Comparison of ENCODE assay signal across 1 cellular context in the genomic region with DNA sequence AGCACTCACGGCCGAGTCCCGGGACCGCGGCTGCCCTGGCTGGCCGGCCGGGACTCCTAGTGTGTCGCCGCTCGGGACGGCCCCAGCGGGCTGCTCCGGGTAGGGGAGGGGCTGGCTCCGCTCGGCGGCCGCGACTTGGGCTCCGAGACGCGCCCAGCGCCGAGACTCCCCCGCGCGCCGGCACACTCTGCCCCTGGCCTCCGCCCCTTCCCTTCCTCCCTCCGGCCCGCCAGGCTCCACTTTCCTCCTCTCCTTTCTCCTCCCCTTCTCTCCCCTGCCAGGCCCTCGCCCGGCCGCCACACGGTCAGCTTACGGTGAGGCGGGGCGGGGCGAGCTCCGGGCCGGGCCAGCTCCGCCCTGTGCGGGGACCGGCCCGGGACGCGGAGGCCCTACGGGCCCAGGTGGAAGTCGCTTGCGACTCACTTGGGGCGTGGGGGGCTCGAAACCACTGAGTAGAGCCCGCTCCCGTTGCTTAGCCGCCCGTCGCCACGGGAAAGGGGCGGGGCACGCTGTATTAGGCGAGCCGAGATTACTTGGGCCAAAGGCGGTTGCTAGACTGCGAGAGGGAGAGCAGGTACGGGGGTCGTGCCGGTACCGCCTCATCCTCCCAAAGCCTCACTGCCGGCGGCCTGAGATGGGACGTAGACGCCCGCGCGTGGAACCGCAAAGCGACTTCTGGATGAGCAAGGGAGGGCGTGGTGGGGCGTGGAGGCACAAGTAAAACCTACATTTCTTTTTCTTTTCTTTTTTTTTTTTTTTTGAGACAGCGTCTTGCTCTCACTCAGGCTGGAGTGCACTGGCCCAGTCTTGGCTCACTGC.
A peak's percentile ranks its signal among the peaks of the same experiment; 100 is the strongest.
TF ChIP-seq lines count a peak whose summit lies in the region.

A gene with protein sequence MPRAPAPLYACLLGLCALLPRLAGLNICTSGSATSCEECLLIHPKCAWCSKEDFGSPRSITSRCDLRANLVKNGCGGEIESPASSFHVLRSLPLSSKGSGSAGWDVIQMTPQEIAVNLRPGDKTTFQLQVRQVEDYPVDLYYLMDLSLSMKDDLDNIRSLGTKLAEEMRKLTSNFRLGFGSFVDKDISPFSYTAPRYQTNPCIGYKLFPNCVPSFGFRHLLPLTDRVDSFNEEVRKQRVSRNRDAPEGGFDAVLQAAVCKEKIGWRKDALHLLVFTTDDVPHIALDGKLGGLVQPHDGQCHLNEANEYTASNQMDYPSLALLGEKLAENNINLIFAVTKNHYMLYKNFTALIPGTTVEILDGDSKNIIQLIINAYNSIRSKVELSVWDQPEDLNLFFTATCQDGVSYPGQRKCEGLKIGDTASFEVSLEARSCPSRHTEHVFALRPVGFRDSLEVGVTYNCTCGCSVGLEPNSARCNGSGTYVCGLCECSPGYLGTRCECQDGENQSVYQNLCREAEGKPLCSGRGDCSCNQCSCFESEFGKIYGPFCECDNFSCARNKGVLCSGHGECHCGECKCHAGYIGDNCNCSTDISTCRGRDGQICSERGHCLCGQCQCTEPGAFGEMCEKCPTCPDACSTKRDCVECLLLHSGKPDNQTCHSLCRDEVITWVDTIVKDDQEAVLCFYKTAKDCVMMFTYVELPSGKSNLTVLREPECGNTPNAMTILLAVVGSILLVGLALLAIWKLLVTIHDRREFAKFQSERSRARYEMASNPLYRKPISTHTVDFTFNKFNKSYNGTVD (minus strand): TSS at position 189 of the 819 bp plus-strand sequence. CDS start 365 bp downstream, outside the sequence.

TF ChIP-seq in WTC11, 78 proteins besides CTCF, POLR2A, EP300 and RAD21 (continued from another document and continues in another):
- TF ChIP-seq, protein P1, sequence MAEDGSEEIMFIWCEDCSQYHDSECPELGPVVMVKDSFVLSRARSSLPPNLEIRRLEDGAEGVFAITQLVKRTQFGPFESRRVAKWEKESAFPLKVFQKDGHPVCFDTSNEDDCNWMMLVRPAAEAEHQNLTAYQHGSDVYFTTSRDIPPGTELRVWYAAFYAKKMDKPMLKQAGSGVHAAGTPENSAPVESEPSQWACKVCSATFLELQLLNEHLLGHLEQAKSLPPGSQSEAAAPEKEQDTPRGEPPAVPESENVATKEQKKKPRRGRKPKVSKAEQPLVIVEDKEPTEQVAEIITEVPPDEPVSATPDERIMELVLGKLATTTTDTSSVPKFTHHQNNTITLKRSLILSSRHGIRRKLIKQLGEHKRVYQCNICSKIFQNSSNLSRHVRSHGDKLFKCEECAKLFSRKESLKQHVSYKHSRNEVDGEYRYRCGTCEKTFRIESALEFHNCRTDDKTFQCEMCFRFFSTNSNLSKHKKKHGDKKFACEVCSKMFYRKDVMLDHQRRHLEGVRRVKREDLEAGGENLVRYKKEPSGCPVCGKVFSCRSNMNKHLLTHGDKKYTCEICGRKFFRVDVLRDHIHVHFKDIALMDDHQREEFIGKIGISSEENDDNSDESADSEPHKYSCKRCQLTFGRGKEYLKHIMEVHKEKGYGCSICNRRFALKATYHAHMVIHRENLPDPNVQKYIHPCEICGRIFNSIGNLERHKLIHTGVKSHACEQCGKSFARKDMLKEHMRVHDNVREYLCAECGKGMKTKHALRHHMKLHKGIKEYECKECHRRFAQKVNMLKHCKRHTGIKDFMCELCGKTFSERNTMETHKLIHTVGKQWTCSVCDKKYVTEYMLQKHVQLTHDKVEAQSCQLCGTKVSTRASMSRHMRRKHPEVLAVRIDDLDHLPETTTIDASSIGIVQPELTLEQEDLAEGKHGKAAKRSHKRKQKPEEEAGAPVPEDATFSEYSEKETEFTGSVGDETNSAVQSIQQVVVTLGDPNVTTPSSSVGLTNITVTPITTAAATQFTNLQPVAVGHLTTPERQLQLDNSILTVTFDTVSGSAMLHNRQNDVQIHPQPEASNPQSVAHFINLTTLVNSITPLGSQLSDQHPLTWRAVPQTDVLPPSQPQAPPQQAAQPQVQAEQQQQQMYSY (CRISPR knock-in tag; IDR thresholded peaks at IDR 0.05) = no peak
- TF ChIP-seq ZNF263 (CRISPR knock-in tag; IDR thresholded peaks at IDR 0.05; ENCODE audit: low read depth) (no peak), ESRRA (CRISPR knock-in tag; IDR thresholded peaks at IDR 0.05; ENCODE audit: borderline replicate concordance) (no peak), MYBL2 (CRISPR knock-in tag; IDR thresholded peaks at IDR 0.05) (0 out of 2 replicates have a peak, but pooled peaks have one; percentile 76), FOXJ3 (CRISPR knock-in tag; IDR thresholded peaks at IDR 0.05; ENCODE audit: borderline replicate concordance) (no peak), TEAD1 (CRISPR knock-in tag; IDR thresholded peaks at IDR 0.05) (peak; percentile 11; the same call in 1 of the 2 replicates), NFE2L1 (CRISPR knock-in tag; IDR thresholded peaks at IDR 0.05) (no peak), ATF1 (CRISPR knock-in tag; IDR thresholded peaks at IDR 0.05) (no peak), KAT7 (CRISPR knock-in tag; IDR thresholded peaks at IDR 0.05; ENCODE audit: borderline replicate concordance) (0 out of 2 replicates have a peak, but pooled peaks have one; percentile 40), TEAD4 (CRISPR knock-in tag; IDR thresholded peaks at IDR 0.05) (0 out of 2 replicates have a peak, but pooled peaks have one; percentile 21), FOXK1 (CRISPR knock-in tag; IDR thresholded peaks at IDR 0.05) (0 out of 2 replicates have a peak, but pooled peaks have one; percentile 49), NFATC4 (CRISPR knock-in tag; IDR thresholded peaks at IDR 0.05) (peak; percentile 71; the same call in 1 of the 2 replicates), CREB1 (CRISPR knock-in tag; IDR thresholded peaks at IDR 0.05) (no peak), ELF4 (CRISPR knock-in tag; IDR thresholded peaks at IDR 0.05; ENCODE audit: low read depth) (0 out of 2 replicates have a peak, but pooled peaks have one; percentile 38), ZNF219 (CRISPR knock-in tag; IDR thresholded peaks at IDR 0.05; ENCODE audit: borderline replicate concordance) (no peak)
- TF ChIP-seq, protein P2, sequence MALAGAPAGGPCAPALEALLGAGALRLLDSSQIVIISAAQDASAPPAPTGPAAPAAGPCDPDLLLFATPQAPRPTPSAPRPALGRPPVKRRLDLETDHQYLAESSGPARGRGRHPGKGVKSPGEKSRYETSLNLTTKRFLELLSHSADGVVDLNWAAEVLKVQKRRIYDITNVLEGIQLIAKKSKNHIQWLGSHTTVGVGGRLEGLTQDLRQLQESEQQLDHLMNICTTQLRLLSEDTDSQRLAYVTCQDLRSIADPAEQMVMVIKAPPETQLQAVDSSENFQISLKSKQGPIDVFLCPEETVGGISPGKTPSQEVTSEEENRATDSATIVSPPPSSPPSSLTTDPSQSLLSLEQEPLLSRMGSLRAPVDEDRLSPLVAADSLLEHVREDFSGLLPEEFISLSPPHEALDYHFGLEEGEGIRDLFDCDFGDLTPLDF (CRISPR knock-in tag; IDR thresholded peaks at IDR 0.05) = no peak
- TF ChIP-seq, protein P3, sequence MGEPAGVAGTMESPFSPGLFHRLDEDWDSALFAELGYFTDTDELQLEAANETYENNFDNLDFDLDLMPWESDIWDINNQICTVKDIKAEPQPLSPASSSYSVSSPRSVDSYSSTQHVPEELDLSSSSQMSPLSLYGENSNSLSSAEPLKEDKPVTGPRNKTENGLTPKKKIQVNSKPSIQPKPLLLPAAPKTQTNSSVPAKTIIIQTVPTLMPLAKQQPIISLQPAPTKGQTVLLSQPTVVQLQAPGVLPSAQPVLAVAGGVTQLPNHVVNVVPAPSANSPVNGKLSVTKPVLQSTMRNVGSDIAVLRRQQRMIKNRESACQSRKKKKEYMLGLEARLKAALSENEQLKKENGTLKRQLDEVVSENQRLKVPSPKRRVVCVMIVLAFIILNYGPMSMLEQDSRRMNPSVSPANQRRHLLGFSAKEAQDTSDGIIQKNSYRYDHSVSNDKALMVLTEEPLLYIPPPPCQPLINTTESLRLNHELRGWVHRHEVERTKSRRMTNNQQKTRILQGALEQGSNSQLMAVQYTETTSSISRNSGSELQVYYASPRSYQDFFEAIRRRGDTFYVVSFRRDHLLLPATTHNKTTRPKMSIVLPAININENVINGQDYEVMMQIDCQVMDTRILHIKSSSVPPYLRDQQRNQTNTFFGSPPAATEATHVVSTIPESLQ (CRISPR knock-in tag; IDR thresholded peaks at IDR 0.05) = no peak
- TF ChIP-seq, protein P4, sequence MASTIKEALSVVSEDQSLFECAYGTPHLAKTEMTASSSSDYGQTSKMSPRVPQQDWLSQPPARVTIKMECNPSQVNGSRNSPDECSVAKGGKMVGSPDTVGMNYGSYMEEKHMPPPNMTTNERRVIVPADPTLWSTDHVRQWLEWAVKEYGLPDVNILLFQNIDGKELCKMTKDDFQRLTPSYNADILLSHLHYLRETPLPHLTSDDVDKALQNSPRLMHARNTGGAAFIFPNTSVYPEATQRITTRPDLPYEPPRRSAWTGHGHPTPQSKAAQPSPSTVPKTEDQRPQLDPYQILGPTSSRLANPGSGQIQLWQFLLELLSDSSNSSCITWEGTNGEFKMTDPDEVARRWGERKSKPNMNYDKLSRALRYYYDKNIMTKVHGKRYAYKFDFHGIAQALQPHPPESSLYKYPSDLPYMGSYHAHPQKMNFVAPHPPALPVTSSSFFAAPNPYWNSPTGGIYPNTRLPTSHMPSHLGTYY (CRISPR knock-in tag; IDR thresholded peaks at IDR 0.05) = 0 out of 2 replicates have a peak, but pooled peaks have one; percentile 24
- TF ChIP-seq, protein P5, sequence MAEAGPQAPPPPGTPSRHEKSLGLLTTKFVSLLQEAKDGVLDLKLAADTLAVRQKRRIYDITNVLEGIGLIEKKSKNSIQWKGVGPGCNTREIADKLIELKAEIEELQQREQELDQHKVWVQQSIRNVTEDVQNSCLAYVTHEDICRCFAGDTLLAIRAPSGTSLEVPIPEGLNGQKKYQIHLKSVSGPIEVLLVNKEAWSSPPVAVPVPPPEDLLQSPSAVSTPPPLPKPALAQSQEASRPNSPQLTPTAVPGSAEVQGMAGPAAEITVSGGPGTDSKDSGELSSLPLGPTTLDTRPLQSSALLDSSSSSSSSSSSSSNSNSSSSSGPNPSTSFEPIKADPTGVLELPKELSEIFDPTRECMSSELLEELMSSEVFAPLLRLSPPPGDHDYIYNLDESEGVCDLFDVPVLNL (CRISPR knock-in tag; IDR thresholded peaks at IDR 0.05; ENCODE audit: borderline replicate concordance, low read depth) = no peak
- TF ChIP-seq, protein P6, sequence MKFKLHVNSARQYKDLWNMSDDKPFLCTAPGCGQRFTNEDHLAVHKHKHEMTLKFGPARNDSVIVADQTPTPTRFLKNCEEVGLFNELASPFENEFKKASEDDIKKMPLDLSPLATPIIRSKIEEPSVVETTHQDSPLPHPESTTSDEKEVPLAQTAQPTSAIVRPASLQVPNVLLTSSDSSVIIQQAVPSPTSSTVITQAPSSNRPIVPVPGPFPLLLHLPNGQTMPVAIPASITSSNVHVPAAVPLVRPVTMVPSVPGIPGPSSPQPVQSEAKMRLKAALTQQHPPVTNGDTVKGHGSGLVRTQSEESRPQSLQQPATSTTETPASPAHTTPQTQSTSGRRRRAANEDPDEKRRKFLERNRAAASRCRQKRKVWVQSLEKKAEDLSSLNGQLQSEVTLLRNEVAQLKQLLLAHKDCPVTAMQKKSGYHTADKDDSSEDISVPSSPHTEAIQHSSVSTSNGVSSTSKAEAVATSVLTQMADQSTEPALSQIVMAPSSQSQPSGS (CRISPR knock-in tag; IDR thresholded peaks at IDR 0.05; ENCODE audit: borderline replicate concordance, low read depth) = no peak
- TF ChIP-seq, protein P7, sequence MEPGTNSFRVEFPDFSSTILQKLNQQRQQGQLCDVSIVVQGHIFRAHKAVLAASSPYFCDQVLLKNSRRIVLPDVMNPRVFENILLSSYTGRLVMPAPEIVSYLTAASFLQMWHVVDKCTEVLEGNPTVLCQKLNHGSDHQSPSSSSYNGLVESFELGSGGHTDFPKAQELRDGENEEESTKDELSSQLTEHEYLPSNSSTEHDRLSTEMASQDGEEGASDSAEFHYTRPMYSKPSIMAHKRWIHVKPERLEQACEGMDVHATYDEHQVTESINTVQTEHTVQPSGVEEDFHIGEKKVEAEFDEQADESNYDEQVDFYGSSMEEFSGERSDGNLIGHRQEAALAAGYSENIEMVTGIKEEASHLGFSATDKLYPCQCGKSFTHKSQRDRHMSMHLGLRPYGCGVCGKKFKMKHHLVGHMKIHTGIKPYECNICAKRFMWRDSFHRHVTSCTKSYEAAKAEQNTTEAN (CRISPR knock-in tag; IDR thresholded peaks at IDR 0.05) = 0 out of 2 replicates have a peak, but pooled peaks have one; percentile 54
- TF ChIP-seq, protein P8, sequence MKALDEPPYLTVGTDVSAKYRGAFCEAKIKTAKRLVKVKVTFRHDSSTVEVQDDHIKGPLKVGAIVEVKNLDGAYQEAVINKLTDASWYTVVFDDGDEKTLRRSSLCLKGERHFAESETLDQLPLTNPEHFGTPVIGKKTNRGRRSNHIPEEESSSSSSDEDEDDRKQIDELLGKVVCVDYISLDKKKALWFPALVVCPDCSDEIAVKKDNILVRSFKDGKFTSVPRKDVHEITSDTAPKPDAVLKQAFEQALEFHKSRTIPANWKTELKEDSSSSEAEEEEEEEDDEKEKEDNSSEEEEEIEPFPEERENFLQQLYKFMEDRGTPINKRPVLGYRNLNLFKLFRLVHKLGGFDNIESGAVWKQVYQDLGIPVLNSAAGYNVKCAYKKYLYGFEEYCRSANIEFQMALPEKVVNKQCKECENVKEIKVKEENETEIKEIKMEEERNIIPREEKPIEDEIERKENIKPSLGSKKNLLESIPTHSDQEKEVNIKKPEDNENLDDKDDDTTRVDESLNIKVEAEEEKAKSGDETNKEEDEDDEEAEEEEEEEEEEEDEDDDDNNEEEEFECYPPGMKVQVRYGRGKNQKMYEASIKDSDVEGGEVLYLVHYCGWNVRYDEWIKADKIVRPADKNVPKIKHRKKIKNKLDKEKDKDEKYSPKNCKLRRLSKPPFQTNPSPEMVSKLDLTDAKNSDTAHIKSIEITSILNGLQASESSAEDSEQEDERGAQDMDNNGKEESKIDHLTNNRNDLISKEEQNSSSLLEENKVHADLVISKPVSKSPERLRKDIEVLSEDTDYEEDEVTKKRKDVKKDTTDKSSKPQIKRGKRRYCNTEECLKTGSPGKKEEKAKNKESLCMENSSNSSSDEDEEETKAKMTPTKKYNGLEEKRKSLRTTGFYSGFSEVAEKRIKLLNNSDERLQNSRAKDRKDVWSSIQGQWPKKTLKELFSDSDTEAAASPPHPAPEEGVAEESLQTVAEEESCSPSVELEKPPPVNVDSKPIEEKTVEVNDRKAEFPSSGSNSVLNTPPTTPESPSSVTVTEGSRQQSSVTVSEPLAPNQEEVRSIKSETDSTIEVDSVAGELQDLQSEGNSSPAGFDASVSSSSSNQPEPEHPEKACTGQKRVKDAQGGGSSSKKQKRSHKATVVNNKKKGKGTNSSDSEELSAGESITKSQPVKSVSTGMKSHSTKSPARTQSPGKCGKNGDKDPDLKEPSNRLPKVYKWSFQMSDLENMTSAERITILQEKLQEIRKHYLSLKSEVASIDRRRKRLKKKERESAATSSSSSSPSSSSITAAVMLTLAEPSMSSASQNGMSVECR (CRISPR knock-in tag; IDR thresholded peaks at IDR 0.05; ENCODE audit: borderline replicate concordance) = no peak
- TF ChIP-seq, protein P9, sequence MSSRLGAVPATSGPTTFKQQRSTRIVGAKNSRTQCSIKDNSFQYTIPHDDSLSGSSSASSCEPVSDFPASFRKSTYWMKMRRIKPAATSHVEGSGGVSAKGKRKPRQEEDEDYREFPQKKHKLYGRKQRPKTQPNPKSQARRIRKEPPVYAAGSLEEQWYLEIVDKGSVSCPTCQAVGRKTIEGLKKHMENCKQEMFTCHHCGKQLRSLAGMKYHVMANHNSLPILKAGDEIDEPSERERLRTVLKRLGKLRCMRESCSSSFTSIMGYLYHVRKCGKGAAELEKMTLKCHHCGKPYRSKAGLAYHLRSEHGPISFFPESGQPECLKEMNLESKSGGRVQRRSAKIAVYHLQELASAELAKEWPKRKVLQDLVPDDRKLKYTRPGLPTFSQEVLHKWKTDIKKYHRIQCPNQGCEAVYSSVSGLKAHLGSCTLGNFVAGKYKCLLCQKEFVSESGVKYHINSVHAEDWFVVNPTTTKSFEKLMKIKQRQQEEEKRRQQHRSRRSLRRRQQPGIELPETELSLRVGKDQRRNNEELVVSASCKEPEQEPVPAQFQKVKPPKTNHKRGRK (CRISPR knock-in tag; IDR thresholded peaks at IDR 0.05; ENCODE audit: borderline replicate concordance) = 0 out of 2 replicates have a peak, but pooled peaks have one; percentile 3
